8 cellular contexts compared by ENCODE assay signal in the genomic region with DNA sequence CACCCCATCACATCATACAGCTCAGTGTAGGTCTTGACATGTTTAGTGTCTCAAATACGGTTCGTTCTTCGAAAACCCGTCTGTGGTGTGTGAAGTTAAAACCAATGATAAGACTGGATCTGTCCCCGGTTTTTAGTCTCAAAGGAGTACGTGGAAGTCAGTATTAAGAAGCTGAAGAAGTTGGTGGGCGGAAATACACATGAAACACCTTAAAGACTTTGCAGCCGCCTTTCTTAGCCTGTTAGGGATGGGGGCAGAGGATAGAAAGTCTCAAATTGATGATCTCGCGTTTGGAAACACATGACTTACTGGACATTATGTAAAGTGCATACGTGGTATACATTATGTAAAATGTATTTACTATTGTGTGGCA. TPM values are rescaled to one million over a fixed set of nuclear protein-coding genes. Genes with fewer than 3 reads are reported as not detected.
A peak's percentile ranks its signal among the peaks of the same experiment; 100 is the strongest.
DNase-seq lines count a peak whose midpoint lies in the region; ATAC-seq, FAIRE-seq and TF ChIP-seq lines count a peak whose summit lies in the region.

No MANE protein-coding gene starts in this region.

- no peaks in the 10 kb centered on the region for H3K27me3 ChIP-seq in CD4-positive, CD25-positive, alpha-beta regulatory T cell (ENCODE audit: control insufficient read depth, insufficient read depth, low read length)
- no peaks in the 10 kb centered on the region for H3K27me3 ChIP-seq in effector memory CD4-positive, alpha-beta T cell (replicated peaks; ENCODE audit: control insufficient read depth, insufficient read depth, low read length, poor library complexity, severe bottlenecking)
- no peaks in the 10 kb centered on the region for H3K27me3 ChIP-seq in neural cell (ENCODE audit: insufficient read depth, low read depth, low read length)

- H3K36me3 ChIP-seq in CD4-positive, CD25-positive, alpha-beta regulatory T cell (ENCODE audit: control insufficient read depth, insufficient read depth, low read length): peaks cover 2% of the 10 kb centered on the region
- H3K36me3 ChIP-seq in effector memory CD4-positive, alpha-beta T cell (ENCODE audit: control insufficient read depth, insufficient read depth, low read length): peaks cover 9% of the 10 kb centered on the region
- H3K36me3 ChIP-seq in neural cell (ENCODE audit: insufficient read depth, low read length): no peaks in the 10 kb centered on the region

- no peaks in the 10 kb centered on the region for H3K9me2 ChIP-seq in neural cell (ENCODE audit: insufficient read depth, low read length)

- no peak for TF ChIP-seq POLR2A in H54 (IDR thresholded peaks at IDR 0.05; ENCODE audit: low read depth, low read length)

- no peaks in the 10 kb centered on the region for H3K9me3 ChIP-seq in CD4-positive, CD25-positive, alpha-beta regulatory T cell (ENCODE audit: control insufficient read depth in 2 of 2, low read length in 2 of 2)
- no peaks in the 10 kb centered on the region for H3K9me3 ChIP-seq in effector memory CD4-positive, alpha-beta T cell (ENCODE audit: control insufficient read depth, low read length)
- no peaks in the 10 kb centered on the region for H3K9me3 ChIP-seq in neural cell (ENCODE audit: low read length)

- peak overlapping the region; percentile 95 to 99 (median 98) for H3K4me3 Mint-ChIP-seq in CD4-positive, CD25-positive, alpha-beta regulatory T cell

- H2AFZ ChIP-seq in neural cell (ENCODE audit: low read depth, low read length): no peak overlapping the region

- no peak for FAIRE-seq in H54 (lab: Jason Lieb, UNC)

- H3K4me3 ChIP-seq in CD4-positive, CD25-positive, alpha-beta regulatory T cell (ENCODE audit: low read depth, low read length): peak overlapping the region; percentile 95
- peak overlapping the region; percentile 98 for H3K4me3 ChIP-seq in effector memory CD4-positive, alpha-beta T cell (ENCODE audit: insufficient read depth, low read depth, low read length, poor library complexity, severe bottlenecking)
- peak overlapping the region; percentile 78 for H3K4me3 ChIP-seq in neural cell (ENCODE audit: low read length)

- TF ChIP-seq CTCF in neural cell (IDR thresholded peaks at IDR 0.05; ENCODE audit: poor library complexity, severe bottlenecking): no peak

- peaks cover 43% of the 10 kb centered on the region for H3K4me1 ChIP-seq in CD4-positive, CD25-positive, alpha-beta regulatory T cell (ENCODE audit: control insufficient read depth, insufficient read depth, low read length, poor library complexity, severe bottlenecking)
- peaks cover 19% of the 10 kb centered on the region for H3K4me1 ChIP-seq in effector memory CD4-positive, alpha-beta T cell (ENCODE audit: control insufficient read depth, insufficient read depth, low read length, poor library complexity, severe bottlenecking)

- no peaks in the 10 kb centered on the region for H3K27me3 Mint-ChIP-seq in CD4-positive, CD25-positive, alpha-beta regulatory T cell

- peak overlapping the region; percentile 84 to 95 (median 93) for H3K27ac Mint-ChIP-seq in CD4-positive, CD25-positive, alpha-beta regulatory T cell

- ATAC-seq in CD4-positive, CD25-positive, alpha-beta regulatory T cell (ENCODE audit: low read depth in 2 of 2): no peak
- ATAC-seq in HG03045 (IDR thresholded peaks at IDR 0.05; ENCODE audit: unreplicated experiment) (no peak), sciatic nerve (no peak)

- H4K20me1 ChIP-seq in neural cell (ENCODE audit: insufficient read depth): peaks cover 2% of the 10 kb centered on the region

- intact Hi-C loops in sciatic nerve (cut with DNase I): no loop called here

- H3K9me3 Mint-ChIP-seq in CD4-positive, CD25-positive, alpha-beta regulatory T cell: peaks cover 0 to 2% (median 0%) of the 10 kb centered on the region in 7 donors

- peak overlapping the region; percentile 56 for H3K4me2 ChIP-seq in neural cell (ENCODE audit: low read length)

- peak overlapping the region; percentile 99 for H3K27ac ChIP-seq in CD4-positive, CD25-positive, alpha-beta regulatory T cell (ENCODE audit: insufficient read depth, low read length, poor library complexity, severe bottlenecking)
- H3K27ac ChIP-seq in effector memory CD4-positive, alpha-beta T cell (ENCODE audit: insufficient read depth, low read length, poor library complexity, severe bottlenecking): peak overlapping the region; percentile 97
- H3K27ac ChIP-seq in neural cell (ENCODE audit: low read length): peak overlapping the region; percentile 73

- H3K9ac ChIP-seq in neural cell (ENCODE audit: low read length): peak overlapping the region; percentile 84

- TF ChIP-seq RAD21 in neural cell (conservative IDR thresholded peaks at IDR 0.05): no peak

- peak; percentile 6 to 61 (median 32) for DNase-seq in CD4-positive, CD25-positive, alpha-beta regulatory T cell
- DNase-seq in NAMALWA (ENCODE audit: low spot score): peak; percentile 46
- no peak for DNase-seq in effector memory CD4-positive, alpha-beta T cell
- no peak for DNase-seq in sciatic nerve (ENCODE audit: low spot score)
- no peak for DNase-seq in H54 (ENCODE audit: insufficient read length, low spot score)
- no peak for DNase-seq in H4 (ENCODE audit: low spot score)

- H3K36me3 Mint-ChIP-seq in CD4-positive, CD25-positive, alpha-beta regulatory T cell: peaks cover 20% of the 10 kb centered on the region

- no peak for TF ChIP-seq EP300 in neural cell (conservative IDR thresholded peaks at IDR 0.05; ENCODE audit: poor library complexity, severe bottlenecking)

- no peaks in the 10 kb centered on the region for H3F3A ChIP-seq in neural cell (ENCODE audit: insufficient read depth, low read length, poor library complexity, severe bottlenecking)

- H3K79me2 ChIP-seq in neural cell (replicated peaks; ENCODE audit: insufficient read depth, low read length): peaks cover 15% of the 10 kb centered on the region

- H3K4me1 Mint-ChIP-seq in CD4-positive, CD25-positive, alpha-beta regulatory T cell: peaks cover 20 to 63% (median 40%) of the 10 kb centered on the region in 4 donors

TF ChIP-seq in neural cell, 6 proteins besides CTCF, POLR2A, EP300 and RAD21:
- TF ChIP-seq, protein P1, sequence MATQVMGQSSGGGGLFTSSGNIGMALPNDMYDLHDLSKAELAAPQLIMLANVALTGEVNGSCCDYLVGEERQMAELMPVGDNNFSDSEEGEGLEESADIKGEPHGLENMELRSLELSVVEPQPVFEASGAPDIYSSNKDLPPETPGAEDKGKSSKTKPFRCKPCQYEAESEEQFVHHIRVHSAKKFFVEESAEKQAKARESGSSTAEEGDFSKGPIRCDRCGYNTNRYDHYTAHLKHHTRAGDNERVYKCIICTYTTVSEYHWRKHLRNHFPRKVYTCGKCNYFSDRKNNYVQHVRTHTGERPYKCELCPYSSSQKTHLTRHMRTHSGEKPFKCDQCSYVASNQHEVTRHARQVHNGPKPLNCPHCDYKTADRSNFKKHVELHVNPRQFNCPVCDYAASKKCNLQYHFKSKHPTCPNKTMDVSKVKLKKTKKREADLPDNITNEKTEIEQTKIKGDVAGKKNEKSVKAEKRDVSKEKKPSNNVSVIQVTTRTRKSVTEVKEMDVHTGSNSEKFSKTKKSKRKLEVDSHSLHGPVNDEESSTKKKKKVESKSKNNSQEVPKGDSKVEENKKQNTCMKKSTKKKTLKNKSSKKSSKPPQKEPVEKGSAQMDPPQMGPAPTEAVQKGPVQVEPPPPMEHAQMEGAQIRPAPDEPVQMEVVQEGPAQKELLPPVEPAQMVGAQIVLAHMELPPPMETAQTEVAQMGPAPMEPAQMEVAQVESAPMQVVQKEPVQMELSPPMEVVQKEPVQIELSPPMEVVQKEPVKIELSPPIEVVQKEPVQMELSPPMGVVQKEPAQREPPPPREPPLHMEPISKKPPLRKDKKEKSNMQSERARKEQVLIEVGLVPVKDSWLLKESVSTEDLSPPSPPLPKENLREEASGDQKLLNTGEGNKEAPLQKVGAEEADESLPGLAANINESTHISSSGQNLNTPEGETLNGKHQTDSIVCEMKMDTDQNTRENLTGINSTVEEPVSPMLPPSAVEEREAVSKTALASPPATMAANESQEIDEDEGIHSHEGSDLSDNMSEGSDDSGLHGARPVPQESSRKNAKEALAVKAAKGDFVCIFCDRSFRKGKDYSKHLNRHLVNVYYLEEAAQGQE (IDR thresholded peaks at IDR 0.05; ENCODE audit: borderline replicate concordance): no peak
- TF ChIP-seq MXI1 (conservative IDR thresholded peaks at IDR 0.05; ENCODE audit: poor library complexity, severe bottlenecking): no peak
- no peak for TF ChIP-seq SMC3 (conservative IDR thresholded peaks at IDR 0.05; ENCODE audit: poor library complexity)
- no peak for TF ChIP-seq POLR2AphosphoS5 (IDR thresholded peaks at IDR 0.05)
- no peak for TF ChIP-seq EZH2 (IDR thresholded peaks at IDR 0.05; ENCODE audit: borderline replicate concordance, insufficient read depth, low read length, poor library complexity, severe bottlenecking)
- no peak for TF ChIP-seq TAF1 (IDR thresholded peaks at IDR 0.05; ENCODE audit: low read depth)

RNA-seq across cellular contexts. Expression of a gene that starts 1.0 kb away (rescaled TPM):
- 63.8 TPM for total RNA-seq in CD4-positive, CD25-positive, alpha-beta regulatory T cell
- 10 to 100 TPM; 68.6 to 76.2 (median 69.4) TPM for polyA plus RNA-seq in CD4-positive, CD25-positive, alpha-beta regulatory T cell
- 34.9 and 35.2 TPM in 2 replicates for polyA plus RNA-seq in neural cell
- 23.6 and 25.9 TPM in 2 replicates for polyA minus RNA-seq in neural cell
- 24.3 TPM for total RNA-seq in sciatic nerve
- total RNA-seq in H4 (2014; rRNA removed; shearing (Covaris generic)): 58.2 and 69.8 TPM in 2 replicates

RNA-seq across cellular contexts. Expression of a gene that starts 54.8 kb away (rescaled TPM):
- 221 TPM for total RNA-seq in CD4-positive, CD25-positive, alpha-beta regulatory T cell
- 10 to 100 TPM; 84.4 to 97.3 (median 90.9) TPM for polyA plus RNA-seq in CD4-positive, CD25-positive, alpha-beta regulatory T cell
- polyA plus RNA-seq in neural cell: 30.6 and 39.7 TPM in 2 replicates
- polyA minus RNA-seq in neural cell: 41.4 and 53.4 TPM in 2 replicates
- total RNA-seq in sciatic nerve: 80.7 TPM
- total RNA-seq in H4 (2014; rRNA removed; shearing (Covaris generic)): 8.4 and 9.0 TPM in 2 replicates

Comparison
In these comparisons a context has a peak if more than half of its experiments do, and no peak if none do; other contexts are left out.
1. DNase-seq: peak in CD4-positive, CD25-positive, alpha-beta regulatory T cell (3 of 3) and NAMALWA (single experiment); none in effector memory CD4-positive, alpha-beta T cell (0 of 3), sciatic nerve (single experiment), H54 (single experiment) and H4 (single experiment).
2. Peak in every context shown above with its lines, with median percentiles within 50 percentile points of each other: H3K27ac ChIP-seq and H3K4me3 ChIP-seq.